27 cellular contexts compared by ENCODE assay signal in genomic region chr10:34679177-34679576, GRCh38.
"Had no signal": no experiment of that assay in that cellular context is flagged by ENCODE, and none has a peak within 500 bp of the region (broad histone marks: within the 10 kb centered on the region; RNA-seq: fewer than 3 reads in every experiment).

No MANE protein-coding gene starts in this region.

- H3K27me3 ChIP-seq: brain microvascular endothelial cell, cardiac muscle cell, Peyer's patch, SJCRH30 had no signal

- H3K36me3 Mint-ChIP-seq: activated naive CD4-positive, alpha-beta T cell treated with anti-CD3 and anti-CD28 coated beads, Interleukin-2, amount 10 ng/mL, durations not matched to agents 7 days and 5 days; activated naive CD8-positive, alpha-beta T cell treated with anti-CD3 and anti-CD28 coated beads for 36 hours had no signal

- H3K9me3 ChIP-seq: Peyer's patch, SJCRH30, SK-N-SH had no signal

- H3K4me3 Mint-ChIP-seq: activated CD4-positive, alpha-beta memory T cell treated with anti-CD3 and anti-CD28 coated beads, Interleukin-2, amount 10 ng/mL, durations not matched to agents 7 days and 5 days; activated CD4-positive, alpha-beta T cell treated with anti-CD3 and anti-CD28 coated beads for 36 hours; activated naive CD4-positive, alpha-beta T cell treated with anti-CD3 and anti-CD28 coated beads, Interleukin-2, amount 10 ng/mL, durations not matched to agents 7 days and 5 days; activated naive CD8-positive, alpha-beta T cell treated with anti-CD3 and anti-CD28 coated beads for 36 hours; activated T-cell treated with anti-CD3 and anti-CD28 coated beads, Interleukin-2, amount 50 U/mL, for 72 hours had no signal

- H3K27me3 Mint-ChIP-seq: activated naive CD4-positive, alpha-beta T cell treated with anti-CD3 and anti-CD28 coated beads, Interleukin-2, amount 10 ng/mL, durations not matched to agents 7 days and 5 days; activated naive CD8-positive, alpha-beta T cell treated with anti-CD3 and anti-CD28 coated beads for 36 hours had no signal

- H3K4me1 Mint-ChIP-seq: activated CD4-positive, alpha-beta memory T cell treated with anti-CD3 and anti-CD28 coated beads, Interleukin-2, amount 10 ng/mL, durations not matched to agents 7 days and 5 days; activated CD4-positive, alpha-beta T cell treated with anti-CD3 and anti-CD28 coated beads for 36 hours; activated naive CD4-positive, alpha-beta T cell treated with anti-CD3 and anti-CD28 coated beads, Interleukin-2, amount 10 ng/mL, durations not matched to agents 7 days and 5 days; activated naive CD8-positive, alpha-beta T cell treated with anti-CD3 and anti-CD28 coated beads for 36 hours had no signal

- H3K4me3 ChIP-seq: cardiac muscle cell, Peyer's patch, SJCRH30 had no signal

- H3K4me1 ChIP-seq: Peyer's patch, SJCRH30 had no signal

- DNase-seq: activated CD4-positive, alpha-beta memory T cell treated with anti-CD3 and anti-CD28 coated beads, Interleukin-2, amount 10 ng/mL, durations not matched to agents 7 days and 5 days; activated CD4-positive, alpha-beta T cell treated with anti-CD3 and anti-CD28 coated beads for 36 hours; activated CD4-positive, alpha-beta T cell treated with anti-CD3 and anti-CD28 coated beads, Interleukin-2, amount 50 U/mL, for 1 hour; activated gamma-delta T cell treated with Interleukin-2 at 50 U/mL for 16 hours; activated naive CD4-positive, alpha-beta T cell treated with anti-CD3 and anti-CD28 coated beads, Interleukin-2, amount 10 ng/mL, durations not matched to agents 7 days and 5 days; activated naive CD8-positive, alpha-beta T cell treated with anti-CD3 and anti-CD28 coated beads for 36 hours; activated T-cell treated with anti-CD3 and anti-CD28 coated beads for 4 hours; activated T-cell treated with anti-CD3 and anti-CD28 coated beads, Interleukin-2, amount 50 U/mL, for 72 hours; brain microvascular endothelial cell; Karpas-422; MM.1S; NCI-H1105; NCI-H1436; NCI-H1694 treated with DMSO at 0.1 percent for 48 hours; NCI-H2029 treated with DMSO at 0.1 percent for 48 hours; NCI-H510A treated with DMSO at 0.1 percent for 48 hours; NCI-H69; NK-92 treated with Interleukin-12 subunit alpha and Interleukin-12 subunit beta, amount 100 ng/mL, for 24 hours; Peyer's patch; Right ventricle myocardium superior; SJCRH30; SK-N-SH; T-helper 1 cell had no signal

- H3K27ac ChIP-seq: brain microvascular endothelial cell, cardiac muscle cell, Peyer's patch, RWPE1, SJCRH30, VCaP had no signal

- H3K27ac Mint-ChIP-seq: activated CD4-positive, alpha-beta memory T cell treated with anti-CD3 and anti-CD28 coated beads, Interleukin-2, amount 10 ng/mL, durations not matched to agents 7 days and 5 days; activated CD4-positive, alpha-beta T cell treated with anti-CD3 and anti-CD28 coated beads for 36 hours; activated naive CD4-positive, alpha-beta T cell treated with anti-CD3 and anti-CD28 coated beads, Interleukin-2, amount 10 ng/mL, durations not matched to agents 7 days and 5 days; activated naive CD8-positive, alpha-beta T cell treated with anti-CD3 and anti-CD28 coated beads for 36 hours; activated T-cell treated with anti-CD3 and anti-CD28 coated beads, Interleukin-2, amount 50 U/mL, for 72 hours; activated T-helper 2 cell treated with anti-CD3 and anti-CD28 coated beads, Interferon-gamma antibody, Interleukin-2, Interleukin-4, amounts not matched to agents 10 μg/mL and 5 μg/mL and 100 μg/mL, durations not matched to agents 14 hours and 24 hours and 36 hours had no signal

- H3K36me3 ChIP-seq: brain microvascular endothelial cell, cardiac muscle cell, Peyer's patch, SJCRH30 had no signal

- ATAC-seq: activated CD4-positive, alpha-beta T cell treated with anti-CD3 and anti-CD28 coated beads for 36 hours; activated T-cell treated with anti-CD3 and anti-CD28 coated beads, Interleukin-2, amount 50 U/mL, for 72 hours had no signal

- H3K9ac ChIP-seq: SK-N-SH had no signal

- H3K9me3 Mint-ChIP-seq: activated CD4-positive, alpha-beta memory T cell treated with anti-CD3 and anti-CD28 coated beads, Interleukin-2, amount 10 ng/mL, durations not matched to agents 7 days and 5 days; activated naive CD4-positive, alpha-beta T cell treated with anti-CD3 and anti-CD28 coated beads, Interleukin-2, amount 10 ng/mL, durations not matched to agents 7 days and 5 days; activated naive CD8-positive, alpha-beta T cell treated with anti-CD3 and anti-CD28 coated beads for 36 hours; activated T-cell treated with anti-CD3 and anti-CD28 coated beads, Interleukin-2, amount 50 U/mL, for 72 hours; activated T-helper 2 cell treated with anti-CD3 and anti-CD28 coated beads, Interferon-gamma antibody, Interleukin-2, Interleukin-4, amounts not matched to agents 10 μg/mL and 5 μg/mL and 100 μg/mL, durations not matched to agents 14 hours and 24 hours and 36 hours had no signal

- H3K4me2 ChIP-seq: SK-N-SH had no signal
